8 cellular contexts compared by ENCODE assay signal in the genomic region with DNA sequence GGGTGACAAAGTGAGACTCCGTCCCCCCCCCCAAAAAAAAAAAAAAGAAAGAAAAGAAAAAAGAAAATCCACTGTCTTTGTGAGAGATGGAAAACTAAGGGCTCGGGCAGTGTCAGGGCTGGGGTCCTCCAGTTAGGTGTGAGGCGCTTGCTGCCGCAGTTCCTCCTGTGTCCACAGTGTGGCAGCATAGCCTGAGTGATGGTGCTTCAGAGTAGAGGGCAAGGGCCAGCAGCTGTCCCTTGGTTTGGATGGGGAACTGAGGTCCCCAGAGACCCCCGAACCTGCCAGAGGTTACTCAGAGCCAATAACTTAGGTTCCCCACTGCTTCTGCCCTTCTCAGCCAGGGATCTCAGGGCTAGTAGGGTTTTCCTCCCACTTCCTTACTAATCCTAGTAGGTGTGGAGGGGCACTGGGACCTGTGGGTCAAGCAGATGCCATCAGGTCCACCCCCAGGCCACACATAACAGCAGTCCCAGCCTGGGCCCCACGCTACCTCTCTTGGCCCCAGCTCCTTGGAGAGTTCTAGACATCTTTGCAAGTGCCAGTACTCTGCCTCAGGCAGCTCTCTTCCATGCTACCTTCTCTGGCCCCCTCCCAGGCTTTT. TPM values are rescaled to one million over a fixed set of nuclear protein-coding genes. Genes with fewer than 3 reads are reported as not detected.
DNase-seq lines count a peak whose midpoint lies in the region; ATAC-seq and FAIRE-seq lines count a peak whose summit lies in the region.

No MANE protein-coding gene starts in this region.

- H2BK120ac ChIP-seq in mesenchymal stem cell (ENCODE audit: low read depth, low read length) = no peak overlapping the region

- H4K8ac ChIP-seq in mesenchymal stem cell (ENCODE audit: low read length) = no peak overlapping the region

- no peak overlapping the region for H3K14ac ChIP-seq in mesenchymal stem cell (ENCODE audit: low read length in 2 of 2)

- no peak overlapping the region for H3K4ac ChIP-seq in mesenchymal stem cell (ENCODE audit: low read depth in 1 of 2, low read length in 2 of 2)

- H2AK5ac ChIP-seq in mesenchymal stem cell (ENCODE audit: low read length, severe bottlenecking) = no peak overlapping the region

- no peaks in the 10 kb centered on the region for H3K36me3 ChIP-seq in effector memory CD4-positive, alpha-beta T cell (ENCODE audit: control insufficient read depth, insufficient read depth, low read length)
- H3K36me3 ChIP-seq in mesenchymal stem cell (ENCODE audit: control insufficient read depth in 1 of 2, insufficient read depth in 2 of 2, low read depth in 1 of 2, low read length in 2 of 2) = no peaks in the 10 kb centered on the region

- H2AFZ ChIP-seq in mesenchymal stem cell (ENCODE audit: low read depth, low read length) = no peak overlapping the region

- POLR2A ChIA-PET in activated CD8-positive, alpha-beta T cell treated with anti-CD3 and anti-CD28 coated beads, Interleukin-2, amount 10 ng/mL, durations not matched to agents 7 days and 5 days (lab: Charles Lee) = no interaction called here

- DNase-seq in ACHN (peak; percentile 73), GM18507 (ENCODE audit: extremely low spot score, insufficient read length, low read depth) (peak; percentile 75), NCI-H446 treated with DMSO at 0.1 percent for 48 hours (lab: John Stamatoyannopoulos, UW) (peak; percentile 2), mesenchymal stem cell (peak; percentile 67)
- DNase-seq in activated CD8-positive, alpha-beta T cell treated with anti-CD3 and anti-CD28 coated beads, Interleukin-2, amount 10 ng/mL, durations not matched to agents 7 days and 5 days = peak; percentile 82
- DNase-seq in effector memory CD4-positive, alpha-beta T cell = peak; percentile 36 to 61 (median 48)
- DNase-seq in stimulated activated CD8-positive, alpha-beta memory T cell treated with anti-CD3 and anti-CD28 coated beads, Interleukin-2, amount 100 ng/mL, for 48 hours (ENCODE audit: low read depth in 2 of 2) = peak; percentile 52 to 73

- CTCF ChIA-PET in activated CD8-positive, alpha-beta T cell treated with anti-CD3 and anti-CD28 coated beads, Interleukin-2, amount 10 ng/mL, durations not matched to agents 7 days and 5 days (lab: Charles Lee) = interaction anchor here (0.6 to 2.7 kb wide), 8 partner anchors 8 to 106 kb away, joined by 3 to 12 read pairs (median 4); partner anchors contain the start of gene ALKBH5

- peaks cover 2% of the 10 kb centered on the region for H3K79me1 ChIP-seq in mesenchymal stem cell (replicated peaks; ENCODE audit: low read length, poor library complexity, severe bottlenecking)

- FAIRE-seq in GM18507 (lab: Jason Lieb, UNC) = peak; percentile 86

- H3K4me1 ChIP-seq in effector memory CD4-positive, alpha-beta T cell (ENCODE audit: control insufficient read depth, insufficient read depth, low read length, poor library complexity, severe bottlenecking) = no peaks in the 10 kb centered on the region
- H3K4me1 ChIP-seq in mesenchymal stem cell (ENCODE audit: control insufficient read depth, insufficient read depth, low read depth, low read length) = peaks cover 18% of the 10 kb centered on the region

- no peak overlapping the region for H3K4me3 ChIP-seq in effector memory CD4-positive, alpha-beta T cell (ENCODE audit: insufficient read depth, low read depth, low read length, poor library complexity, severe bottlenecking)
- H3K4me3 ChIP-seq in mesenchymal stem cell (ENCODE audit: insufficient read depth in 1 of 2, low read depth in 1 of 2, low read length in 2 of 2) = no peak overlapping the region

- no peaks in the 10 kb centered on the region for H3K27me3 Mint-ChIP-seq in activated CD8-positive, alpha-beta T cell treated with anti-CD3 and anti-CD28 coated beads, Interleukin-2, amount 10 ng/mL, durations not matched to agents 7 days and 5 days (ENCODE audit: low read depth)

- H4K91ac ChIP-seq in mesenchymal stem cell (ENCODE audit: low read length) = no peak overlapping the region

- no peaks in the 10 kb centered on the region for H3K9me3 Mint-ChIP-seq in activated CD8-positive, alpha-beta T cell treated with anti-CD3 and anti-CD28 coated beads, Interleukin-2, amount 10 ng/mL, durations not matched to agents 7 days and 5 days (ENCODE audit: insufficient read depth)

- no peak overlapping the region for H3K23ac ChIP-seq in mesenchymal stem cell (ENCODE audit: low read length in 2 of 2)

- in situ Hi-C loops in ACHN (cut with HindIII; ENCODE audit: low pct_ligation_motif_present, low pct_unique_long_range_greater_than_20kb, low sequenced_read_pairs) = no loop called here

- no peaks in the 10 kb centered on the region for H3K36me3 Mint-ChIP-seq in activated CD8-positive, alpha-beta T cell treated with anti-CD3 and anti-CD28 coated beads, Interleukin-2, amount 10 ng/mL, durations not matched to agents 7 days and 5 days (ENCODE audit: low read depth)

- H3K4me1 Mint-ChIP-seq in activated CD8-positive, alpha-beta T cell treated with anti-CD3 and anti-CD28 coated beads, Interleukin-2, amount 10 ng/mL, durations not matched to agents 7 days and 5 days (ENCODE audit: low read depth) = no peaks in the 10 kb centered on the region

- H3K18ac ChIP-seq in mesenchymal stem cell (ENCODE audit: low read depth in 1 of 2, low read length in 2 of 2) = no peak overlapping the region

- H3K27ac ChIP-seq in effector memory CD4-positive, alpha-beta T cell (ENCODE audit: insufficient read depth, low read length, poor library complexity, severe bottlenecking) = no peak overlapping the region
- H3K27ac ChIP-seq in mesenchymal stem cell (ENCODE audit: low read length, poor library complexity, severe bottlenecking) = no peak overlapping the region

- H3K27me3 ChIP-seq in effector memory CD4-positive, alpha-beta T cell (replicated peaks; ENCODE audit: control insufficient read depth, insufficient read depth, low read length, poor library complexity, severe bottlenecking) = no peaks in the 10 kb centered on the region
- H3K27me3 ChIP-seq in mesenchymal stem cell (ENCODE audit: control insufficient read depth in 1 of 2, insufficient read depth in 1 of 2, low read length in 2 of 2) = no peaks in the 10 kb centered on the region

- H3K4me3 Mint-ChIP-seq in activated CD8-positive, alpha-beta T cell treated with anti-CD3 and anti-CD28 coated beads, Interleukin-2, amount 10 ng/mL, durations not matched to agents 7 days and 5 days = no peak overlapping the region

- H3K9me3 ChIP-seq in effector memory CD4-positive, alpha-beta T cell (ENCODE audit: control insufficient read depth, low read length) = no peaks in the 10 kb centered on the region
- H3K9me3 ChIP-seq in mesenchymal stem cell (ENCODE audit: control insufficient read depth, low read length) = no peaks in the 10 kb centered on the region

- H2BK5ac ChIP-seq in mesenchymal stem cell (ENCODE audit: low read depth, low read length, poor library complexity, severe bottlenecking) = no peak overlapping the region

- peak overlapping the region; percentile 48 for H3K9ac ChIP-seq in mesenchymal stem cell (ENCODE audit: low read length)

- WGBS in mesenchymal stem cell = 6% methylated on average over 5 of the region's 6 CpGs

- no peak overlapping the region for H2BK15ac ChIP-seq in mesenchymal stem cell (ENCODE audit: low read depth, poor library complexity, severe bottlenecking)

- no peak overlapping the region for H3K4me2 ChIP-seq in mesenchymal stem cell (ENCODE audit: low read length, poor library complexity, severe bottlenecking)

- H3K27ac Mint-ChIP-seq in activated CD8-positive, alpha-beta T cell treated with anti-CD3 and anti-CD28 coated beads, Interleukin-2, amount 10 ng/mL, durations not matched to agents 7 days and 5 days = no peak overlapping the region

- no peak overlapping the region for H2BK12ac ChIP-seq in mesenchymal stem cell (ENCODE audit: low read length in 2 of 2)

- ATAC-seq in activated CD8-positive, alpha-beta T cell treated with anti-CD3 and anti-CD28 coated beads, Interleukin-2, amount 10 ng/mL, durations not matched to agents 7 days and 5 days = peak; percentile 95
- no peak for ATAC-seq in HG02981 (IDR thresholded peaks at IDR 0.05; ENCODE audit: unreplicated experiment)

RNA-seq across cellular contexts. Expression of gene LLGL1, which starts 7.9 kb away (rescaled TPM):
- 10 to 100 TPM; 27.1 to 27.3 TPM for total RNA-seq in activated CD8-positive, alpha-beta T cell treated with anti-CD3 and anti-CD28 coated beads, Interleukin-2, amount 10 ng/mL, durations not matched to agents 7 days and 5 days
- polyA plus RNA-seq in mesenchymal stem cell (2013, experiment 1 of 2) = 13.5 TPM
- 13.0 TPM for polyA plus RNA-seq in mesenchymal stem cell (2013, experiment 2 of 2)

RNA-seq across cellular contexts. Expression of gene ALKBH5, which starts 33.9 kb away (rescaled TPM):
- 100 to 1,000 TPM; 117 to 121 TPM for total RNA-seq in activated CD8-positive, alpha-beta T cell treated with anti-CD3 and anti-CD28 coated beads, Interleukin-2, amount 10 ng/mL, durations not matched to agents 7 days and 5 days
- 51.3 TPM for polyA plus RNA-seq in mesenchymal stem cell (2013, experiment 1 of 2)
- 51.2 TPM for polyA plus RNA-seq in mesenchymal stem cell (2013, experiment 2 of 2)

RNA-seq across cellular contexts. Expression of gene FLII, which starts 41.0 kb away (rescaled TPM):
- 100 to 1,000 TPM; 338 to 364 TPM for total RNA-seq in activated CD8-positive, alpha-beta T cell treated with anti-CD3 and anti-CD28 coated beads, Interleukin-2, amount 10 ng/mL, durations not matched to agents 7 days and 5 days
- 181 TPM for polyA plus RNA-seq in mesenchymal stem cell (2013, experiment 1 of 2)
- polyA plus RNA-seq in mesenchymal stem cell (2013, experiment 2 of 2) = 174 TPM

RNA-seq across cellular contexts. Expression of gene MIEF2, which starts 42.9 kb away (rescaled TPM):
- total RNA-seq in activated CD8-positive, alpha-beta T cell treated with anti-CD3 and anti-CD28 coated beads, Interleukin-2, amount 10 ng/mL, durations not matched to agents 7 days and 5 days = 10 to 100 TPM in 1 of 2 experiments, 1 to 10 TPM in 1; 9.0 to 11.1 TPM
- polyA plus RNA-seq in mesenchymal stem cell (2013, experiment 1 of 2) = 3.5 TPM
- 3.6 TPM for polyA plus RNA-seq in mesenchymal stem cell (2013, experiment 2 of 2)

Comparison
In these comparisons a context has a peak if more than half of its experiments do, and no peak if none do; other contexts are left out.
1. DNase-seq: peak in every context shown above with its lines; median percentile 82 in activated CD8-positive, alpha-beta T cell treated with anti-CD3 and anti-CD28 coated beads, Interleukin-2, amount 10 ng/mL, durations not matched to agents 7 days and 5 days; 75 in GM18507; 73 in ACHN; 67 in mesenchymal stem cell; 62 in stimulated activated CD8-positive, alpha-beta memory T cell treated with anti-CD3 and anti-CD28 coated beads, Interleukin-2, amount 100 ng/mL, for 48 hours; 48 in effector memory CD4-positive, alpha-beta T cell; 2 in NCI-H446 treated with DMSO at 0.1 percent for 48 hours.